8 cellular contexts compared by ENCODE assay signal in the genomic region with DNA sequence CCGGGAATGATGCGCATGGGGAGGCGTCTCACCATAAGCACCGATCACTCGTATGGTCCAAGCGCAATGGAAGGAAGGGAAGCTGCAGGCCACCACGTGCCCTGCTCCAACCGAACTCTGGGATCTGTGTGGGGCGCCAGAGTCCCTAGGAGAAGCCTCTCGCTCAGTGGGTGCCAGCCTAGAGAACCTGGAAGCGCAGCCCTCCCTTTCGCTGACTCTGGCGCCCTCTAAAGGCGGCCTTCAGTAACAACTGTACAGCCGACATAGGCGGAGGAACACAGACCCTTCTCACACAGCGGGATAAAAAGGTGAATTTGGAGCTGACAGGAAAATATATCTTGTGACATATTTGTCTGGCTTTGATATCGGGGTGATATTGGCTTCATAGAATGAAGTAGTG.
A peak's percentile ranks its signal among the peaks of the same experiment; 100 is the strongest.
DNase-seq lines count a peak whose midpoint lies in the region; ATAC-seq, FAIRE-seq and TF ChIP-seq lines count a peak whose summit lies in the region.

No MANE protein-coding gene starts in this region.

- peak in 4 of 7 experiments; percentile 17 to 44 (median 34) for DNase-seq in CD8-positive, alpha-beta T cell
- DNase-seq in HCEC 1CT (peak; percentile 19), NOMO-1 (lab: John Stamatoyannopoulos, UW; ENCODE audit: unreplicated experiment in 2 of 2) (peak; percentile 14 to 29), activated T-cell treated with anti-CD3 and anti-CD28 coated beads for 48 hours (ENCODE audit: low read depth) (peak; percentile 22), foreskin melanocyte (peak; percentile 7), frontal cortex (ENCODE audit: low spot score in 2 of 2) (no peak)
- DNase-seq in stimulated activated CD4-positive, alpha-beta T cell treated with anti-CD3 and anti-CD28 coated beads, Interleukin-12 subunit alpha, Interleukin-12 subunit beta, amount 100 ng/mL, for 24 hours (ENCODE audit: low read depth in 2 of 2), result peak; percentile 7 to 38

- no peak overlapping the region for H3K27ac ChIP-seq in CD8-positive, alpha-beta T cell (ENCODE audit: low read depth, low read length)

- peak; percentile 31 for TF ChIP-seq CTCF in CD8-positive, alpha-beta T cell (IDR thresholded peaks at IDR 0.05)

- CTCF ChIA-PET in CD8-positive, alpha-beta T cell (lab: Charles Lee), result no interaction called here

- H3K4me1 Mint-ChIP-seq in CD8-positive, alpha-beta T cell (ENCODE audit: low read depth), result no peaks in the 10 kb centered on the region

- H3K9me3 ChIP-seq in CD8-positive, alpha-beta T cell (ENCODE audit: low read length), result no peaks in the 10 kb centered on the region

- no peaks in the 10 kb centered on the region for H3K36me3 ChIP-seq in CD8-positive, alpha-beta T cell (ENCODE audit: insufficient read depth, low read length)

- intact Hi-C loops in CD8-positive, alpha-beta T cell (cut with DNase I, micrococcal nuclease), result loop anchor here (1.0 to 2.0 kb wide), 2 partner anchors 112 kb away; no protein-coding TSS in a partner anchor

- POLR2A ChIA-PET in CD8-positive, alpha-beta T cell (lab: Charles Lee), result no interaction called here

- peak; percentile 44 for ATAC-seq in CD8-positive, alpha-beta T cell
- no peak for ATAC-seq in HG02610 (IDR thresholded peaks at IDR 0.05; ENCODE audit: unreplicated experiment)

- no peak for FAIRE-seq in frontal cortex (lab: Jason Lieb, UNC)

- no peak overlapping the region for H3K27ac Mint-ChIP-seq in CD8-positive, alpha-beta T cell

- H3K4me1 ChIP-seq in CD8-positive, alpha-beta T cell (ENCODE audit: insufficient read depth, low read length), result no peaks in the 10 kb centered on the region

- H3K4me3 Mint-ChIP-seq in CD8-positive, alpha-beta T cell, result no peak overlapping the region

- peaks cover 6% of the 10 kb centered on the region for H3K27me3 Mint-ChIP-seq in CD8-positive, alpha-beta T cell (ENCODE audit: low read depth)

- no peaks in the 10 kb centered on the region for H3K27me3 ChIP-seq in CD8-positive, alpha-beta T cell (ENCODE audit: insufficient read depth, low read length)

- H3K4me3 ChIP-seq in CD8-positive, alpha-beta T cell (ENCODE audit: low read depth, low read length), result no peak overlapping the region

- H3K9me3 Mint-ChIP-seq in CD8-positive, alpha-beta T cell, result no peaks in the 10 kb centered on the region

- H3K36me3 Mint-ChIP-seq in CD8-positive, alpha-beta T cell, result no peaks in the 10 kb centered on the region

Comparison
In these comparisons a context has a peak if more than half of its experiments do, and no peak if none do; other contexts are left out.
1. DNase-seq: peak in CD8-positive, alpha-beta T cell (4 of 7), HCEC 1CT (single experiment), NOMO-1 (2 of 2), activated T-cell treated with anti-CD3 and anti-CD28 coated beads for 48 hours (single experiment), foreskin melanocyte (single experiment) and stimulated activated CD4-positive, alpha-beta T cell treated with anti-CD3 and anti-CD28 coated beads, Interleukin-12 subunit alpha, Interleukin-12 subunit beta, amount 100 ng/mL, for 24 hours (2 of 2); none in frontal cortex (0 of 2).